Comparison of ENCODE assay signal across 31 cellular contexts in the genomic region with DNA sequence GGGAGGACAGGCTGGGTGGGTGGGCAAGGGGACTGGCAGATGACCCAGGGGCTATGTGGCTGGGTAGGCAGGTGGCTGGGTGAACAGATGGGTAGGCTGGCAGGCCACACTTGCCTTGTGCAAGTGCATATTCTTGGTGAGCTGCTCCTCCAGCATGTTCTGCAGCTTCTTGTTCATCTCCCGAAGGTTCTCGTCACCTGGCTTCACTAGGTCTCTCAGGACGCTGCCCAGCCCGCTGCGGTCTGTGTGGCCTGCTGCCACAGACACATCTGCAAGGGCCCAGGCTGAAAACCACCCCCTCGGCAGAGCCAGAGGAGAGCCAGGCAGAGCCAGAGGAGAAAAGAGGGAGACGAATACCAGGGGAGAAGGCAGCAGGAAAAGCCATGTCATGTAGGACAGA.
"Had no signal": no experiment of that assay in that cellular context is flagged by ENCODE, and none has a peak within 500 bp of the region (broad histone marks: within the 10 kb centered on the region; RNA-seq: fewer than 3 reads in every experiment).

No MANE protein-coding gene starts in this region.

- H3K4me1 Mint-ChIP-seq: endodermal cell had no signal

- H3K4me3 Mint-ChIP-seq: activated CD4-positive, alpha-beta memory T cell treated with anti-CD3 and anti-CD28 coated beads, Interleukin-2, amount 10 ng/mL, durations not matched to agents 7 days and 5 days; activated CD4-positive, alpha-beta T cell treated with anti-CD3 and anti-CD28 coated beads for 36 hours; activated CD4-positive, alpha-beta T cell treated with anti-CD3 and anti-CD28 coated beads, Interleukin-2, amount 10 ng/mL, durations not matched to agents 24 days and 14 days; activated T-cell treated with anti-CD3 and anti-CD28 coated beads, Interleukin-2, amount 50 U/mL, for 24 hours; activated T-cell treated with anti-CD3 and anti-CD28 coated beads, Interleukin-2, amount 50 U/mL, for 72 hours; endodermal cell had no signal

- DNase-seq: activated CD4-positive, alpha-beta memory T cell treated with anti-CD3 and anti-CD28 coated beads, Interleukin-2, amount 10 ng/mL, durations not matched to agents 7 days and 5 days; activated CD4-positive, alpha-beta T cell treated with anti-CD3 and anti-CD28 coated beads for 36 hours; activated CD4-positive, alpha-beta T cell treated with anti-CD3 and anti-CD28 coated beads, Interleukin-2, amount 10 ng/mL, durations not matched to agents 24 days and 14 days; activated CD4-positive, alpha-beta T cell treated with anti-CD3 and anti-CD28 coated beads, Interleukin-2, amount 50 U/mL, for 4 hours; activated CD4-positive, CD25-positive, alpha-beta regulatory T cell; activated CD4-positive, CD25-positive, alpha-beta regulatory T cell treated with anti-CD3 and anti-CD28 coated beads, Interleukin-2, amount 50 U/mL, for 72 hours; activated CD8-positive, alpha-beta memory T cell treated with anti-CD3 and anti-CD28 coated beads, Interleukin-2, amount 50 U/mL, for 48 hours; activated effector memory CD4-positive, alpha-beta T cell treated with Interleukin-2 at 50 U/mL for 16 hours; activated gamma-delta T cell treated with Interleukin-2 at 50 U/mL for 16 hours; activated naive CD4-positive, alpha-beta T cell treated with Interleukin-2 at 50 U/mL for 16 hours; activated T-cell treated with anti-CD3 and anti-CD28 coated beads for 4 hours; activated T-cell treated with anti-CD3 and anti-CD28 coated beads, Interleukin-2, amount 50 U/mL, for 24 hours; activated T-cell treated with anti-CD3 and anti-CD28 coated beads, Interleukin-2, amount 50 U/mL, for 72 hours; adrenal gland; amygdala; aorta; body of pancreas; caudate nucleus; cerebellar nuclear complex; colonic mucosa; dorsolateral prefrontal cortex; effector memory CD4-positive, alpha-beta T cell; endodermal cell; erythroblast; foreskin keratinocyte; gastrocnemius medialis; glutamatergic neuron; heart left ventricle; T-helper 1 cell; T-helper 2 cell had no signal

- H3K9me3 Mint-ChIP-seq: activated CD4-positive, alpha-beta memory T cell treated with anti-CD3 and anti-CD28 coated beads, Interleukin-2, amount 10 ng/mL, durations not matched to agents 7 days and 5 days; activated CD4-positive, alpha-beta T cell treated with anti-CD3 and anti-CD28 coated beads, Interleukin-2, amount 10 ng/mL, durations not matched to agents 24 days and 14 days; activated naive CD4-positive, alpha-beta T cell treated with anti-CD3 and anti-CD28 coated beads, Interleukin-2, amount 50 U/mL, for 72 hours; activated T-cell treated with anti-CD3 and anti-CD28 coated beads, Interleukin-2, amount 50 U/mL, for 24 hours; activated T-cell treated with anti-CD3 and anti-CD28 coated beads, Interleukin-2, amount 50 U/mL, for 72 hours had no signal

- H3K27ac Mint-ChIP-seq: activated T-cell treated with anti-CD3 and anti-CD28 coated beads, Interleukin-2, amount 50 U/mL, for 24 hours; endodermal cell had no signal

- ATAC-seq: activated CD4-positive, alpha-beta T cell treated with anti-CD3 and anti-CD28 coated beads for 36 hours; activated naive CD4-positive, alpha-beta T cell treated with anti-CD3 and anti-CD28 coated beads, Interleukin-2, amount 50 U/mL, for 72 hours; activated T-cell treated with anti-CD3 and anti-CD28 coated beads, Interleukin-2, amount 50 U/mL, for 72 hours; body of pancreas; foreskin keratinocyte; gastrocnemius medialis; heart left ventricle had no signal

- H3K27me3 Mint-ChIP-seq: activated CD4-positive, alpha-beta memory T cell treated with anti-CD3 and anti-CD28 coated beads, Interleukin-2, amount 10 ng/mL, durations not matched to agents 7 days and 5 days; activated CD4-positive, alpha-beta T cell treated with anti-CD3 and anti-CD28 coated beads for 36 hours; activated CD4-positive, alpha-beta T cell treated with anti-CD3 and anti-CD28 coated beads, Interleukin-2, amount 10 ng/mL, durations not matched to agents 24 days and 14 days had no signal
